ENCODE assay signal across 10 cellular contexts in the genomic region with DNA sequence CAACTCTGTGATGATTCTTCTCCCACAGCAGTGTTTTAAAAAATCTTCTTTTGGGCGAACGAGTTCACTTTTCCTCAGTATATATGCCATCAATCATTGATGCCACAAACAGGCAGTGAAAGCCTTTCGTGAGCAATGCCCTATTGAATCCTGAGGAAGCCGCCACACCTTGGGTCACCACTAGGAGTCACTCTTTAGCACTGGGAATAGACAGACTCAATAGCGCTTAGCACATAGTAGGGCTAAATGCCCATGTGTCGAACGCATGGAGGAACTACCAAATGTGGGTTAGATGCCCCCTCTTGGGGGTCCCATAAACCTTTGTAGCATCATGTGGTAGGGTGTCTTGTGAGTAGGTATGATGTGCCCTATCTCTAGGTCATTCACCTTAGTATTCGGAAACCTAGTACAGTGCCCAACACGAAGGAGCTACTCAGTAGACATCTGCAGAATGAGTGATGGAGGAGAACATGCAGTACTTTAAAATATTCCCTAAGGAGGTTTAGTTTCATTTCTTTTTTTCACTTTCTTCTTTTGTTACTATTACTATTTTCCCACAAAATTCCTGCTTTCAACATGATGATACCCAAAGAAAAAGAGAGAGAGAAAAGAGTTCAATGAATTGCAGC.
DNase-seq lines count a peak whose midpoint lies in the region; ATAC-seq and TF ChIP-seq lines count a peak whose summit lies in the region.
"Had no signal": no experiment of that assay in that cellular context is flagged by ENCODE, and none has a peak within 500 bp of the region (broad histone marks: within the 10 kb centered on the region; RNA-seq: fewer than 3 reads in every experiment).

No MANE protein-coding gene starts in this region.

- H3K9me3 Mint-ChIP-seq in activated T-cell treated with anti-CD3 and anti-CD28 coated beads, Interleukin-2, amount 50 U/mL, for 72 hours: peaks cover 2 to 6% of the 10 kb centered on the region in 2 donors
- peaks cover 4% of the 10 kb centered on the region for H3K9me3 Mint-ChIP-seq in activated T-cell treated with anti-CD3 and anti-CD28 coated beads, Interleukin-2, amount 50 U/mL, for 4 hours
- H3K9me3 Mint-ChIP-seq in glutamatergic neuron (ENCODE audit: unreplicated experiment): peaks cover 4% of the 10 kb centered on the region
- H3K9me3 Mint-ChIP-seq: dendritic cell treated with granulocyte-macrophage colony-stimulating factor and Interleukin-4, amounts not matched to agents 40 ng/mL and 50 ng/mL, for 4 days had no signal

- H3K9me3 ChIP-seq in SJSA1 (replicated peaks): no peaks in the 10 kb centered on the region
- no peaks in the 10 kb centered on the region for H3K9me3 ChIP-seq in tibial artery
- H3K9me3 ChIP-seq in T-helper 17 cell (ENCODE audit: control insufficient read depth, low read length, poor library complexity, severe bottlenecking): no peaks in the 10 kb centered on the region

- H3K27ac ChIP-seq in SJSA1 (no peak overlapping the region), tibial artery (peak overlapping the region; percentile 34 to 36)

- no peaks in the 10 kb centered on the region for H3K27me3 Mint-ChIP-seq in activated T-cell treated with anti-CD3 and anti-CD28 coated beads, Interleukin-2, amount 50 U/mL, for 72 hours (ENCODE audit: low read depth)
- H3K27me3 Mint-ChIP-seq in activated T-cell treated with anti-CD3 and anti-CD28 coated beads, Interleukin-2, amount 50 U/mL, for 4 hours (ENCODE audit: low read depth): no peaks in the 10 kb centered on the region
- peaks cover 2% of the 10 kb centered on the region for H3K27me3 Mint-ChIP-seq in glutamatergic neuron (ENCODE audit: unreplicated experiment)
- no peaks in the 10 kb centered on the region for H3K27me3 Mint-ChIP-seq in T-helper 17 cell

- intact Hi-C loops in tibial artery (cut with DNase I; ENCODE audit: low total_unique reads): no loop called here

- H3K4me1 ChIP-seq in SJSA1 (replicated peaks): peaks cover 18% of the 10 kb centered on the region
- H3K4me1 ChIP-seq in tibial artery: peaks cover 0 to 7% (median 3%) of the 10 kb centered on the region in 4 donors

- DNase-seq in activated T-cell treated with anti-CD3 and anti-CD28 coated beads, Interleukin-2, amount 50 U/mL, for 72 hours: peak; percentile 2 to 5
- DNase-seq in activated T-cell treated with anti-CD3 and anti-CD28 coated beads, Interleukin-2, amount 50 U/mL, for 4 hours: no peak
- DNase-seq in SJSA1 (ENCODE audit: low read depth in 1 of 2, low spot score in 2 of 2): no peak
- no peak for DNase-seq in glutamatergic neuron
- no peak for DNase-seq in tibial artery
- DNase-seq in 8988T: no peak
- no peak for DNase-seq in T-helper 17 cell
- DNase-seq: COR-L47 had no signal

- H3K36me3 ChIP-seq in SJSA1 (no peaks in the 10 kb centered on the region), tibial artery (no peaks in the 10 kb centered on the region)

- H3K4me3 ChIP-seq in SJSA1 (peak overlapping the region; percentile 30), tibial artery (peak overlapping the region; percentile 42 to 49)

- H3K36me3 Mint-ChIP-seq in activated T-cell treated with anti-CD3 and anti-CD28 coated beads, Interleukin-2, amount 50 U/mL, for 72 hours (ENCODE audit: insufficient read depth in 2 of 2): no peaks in the 10 kb centered on the region
- H3K36me3 Mint-ChIP-seq in activated T-cell treated with anti-CD3 and anti-CD28 coated beads, Interleukin-2, amount 50 U/mL, for 4 hours (ENCODE audit: insufficient read depth): no peaks in the 10 kb centered on the region
- H3K36me3 Mint-ChIP-seq in glutamatergic neuron (ENCODE audit: unreplicated experiment) (peaks cover 4% of the 10 kb centered on the region), T-helper 17 cell (ENCODE audit: low read depth) (no peaks in the 10 kb centered on the region)

- H3K4me1 Mint-ChIP-seq in activated T-cell treated with anti-CD3 and anti-CD28 coated beads, Interleukin-2, amount 50 U/mL, for 72 hours (ENCODE audit: low read depth): no peaks in the 10 kb centered on the region
- H3K4me1 Mint-ChIP-seq in activated T-cell treated with anti-CD3 and anti-CD28 coated beads, Interleukin-2, amount 50 U/mL, for 4 hours (ENCODE audit: low read depth): no peaks in the 10 kb centered on the region
- peaks cover 15% of the 10 kb centered on the region for H3K4me1 Mint-ChIP-seq in glutamatergic neuron (ENCODE audit: low read depth, unreplicated experiment)
- H3K4me1 Mint-ChIP-seq in T-helper 17 cell: no peaks in the 10 kb centered on the region

- no peaks in the 10 kb centered on the region for H3K27me3 ChIP-seq in SJSA1 (replicated peaks)
- peaks cover 0 to 8% of the 10 kb centered on the region in 2 donors for H3K27me3 ChIP-seq in tibial artery

- ATAC-seq in activated T-cell treated with anti-CD3 and anti-CD28 coated beads, Interleukin-2, amount 50 U/mL, for 72 hours (replicated peaks in 1 of 2): no peak
- no peak for ATAC-seq in activated T-cell treated with anti-CD3 and anti-CD28 coated beads, Interleukin-2, amount 50 U/mL, for 4 hours
- no peak for ATAC-seq in T-helper 17 cell
- no peak for ATAC-seq in HG03159 (IDR thresholded peaks at IDR 0.05; ENCODE audit: unreplicated experiment)

- no peak overlapping the region for H3K4me3 Mint-ChIP-seq in activated T-cell treated with anti-CD3 and anti-CD28 coated beads, Interleukin-2, amount 50 U/mL, for 72 hours
- no peak overlapping the region for H3K4me3 Mint-ChIP-seq in activated T-cell treated with anti-CD3 and anti-CD28 coated beads, Interleukin-2, amount 50 U/mL, for 4 hours
- H3K4me3 Mint-ChIP-seq in glutamatergic neuron (ENCODE audit: unreplicated experiment) (no peak overlapping the region), T-helper 17 cell (no peak overlapping the region)
- H3K4me3 Mint-ChIP-seq: dendritic cell treated with granulocyte-macrophage colony-stimulating factor and Interleukin-4, amounts not matched to agents 40 ng/mL and 50 ng/mL, for 4 days had no signal

- H3K27ac Mint-ChIP-seq in activated T-cell treated with anti-CD3 and anti-CD28 coated beads, Interleukin-2, amount 50 U/mL, for 72 hours: no peak overlapping the region
- H3K27ac Mint-ChIP-seq in glutamatergic neuron (ENCODE audit: unreplicated experiment): no peak overlapping the region
- H3K27ac Mint-ChIP-seq in T-helper 17 cell: no peak overlapping the region
- H3K27ac Mint-ChIP-seq: dendritic cell treated with granulocyte-macrophage colony-stimulating factor and Interleukin-4, amounts not matched to agents 40 ng/mL and 50 ng/mL, for 4 days had no signal

- peak; percentile 76 for TF ChIP-seq CTCF in glutamatergic neuron (IDR thresholded peaks at IDR 0.05; ENCODE audit: partially characterized antibody, unreplicated experiment)
- TF ChIP-seq CTCF in tibial artery (IDR thresholded peaks at IDR 0.05): peak; percentile 20 to 23

Comparison
In these comparisons a context has a peak if more than half of its experiments do, and no peak if none do; other contexts are left out.
1. DNase-seq: peak in activated T-cell treated with anti-CD3 and anti-CD28 coated beads, Interleukin-2, amount 50 U/mL, for 72 hours (2 of 2); none in activated T-cell treated with anti-CD3 and anti-CD28 coated beads, Interleukin-2, amount 50 U/mL, for 4 hours (single experiment), SJSA1 (0 of 2), glutamatergic neuron (single experiment), tibial artery (0 of 2), 8988T (single experiment) and T-helper 17 cell (0 of 3).